8 cellular contexts compared by ENCODE assay signal in the genomic region with DNA sequence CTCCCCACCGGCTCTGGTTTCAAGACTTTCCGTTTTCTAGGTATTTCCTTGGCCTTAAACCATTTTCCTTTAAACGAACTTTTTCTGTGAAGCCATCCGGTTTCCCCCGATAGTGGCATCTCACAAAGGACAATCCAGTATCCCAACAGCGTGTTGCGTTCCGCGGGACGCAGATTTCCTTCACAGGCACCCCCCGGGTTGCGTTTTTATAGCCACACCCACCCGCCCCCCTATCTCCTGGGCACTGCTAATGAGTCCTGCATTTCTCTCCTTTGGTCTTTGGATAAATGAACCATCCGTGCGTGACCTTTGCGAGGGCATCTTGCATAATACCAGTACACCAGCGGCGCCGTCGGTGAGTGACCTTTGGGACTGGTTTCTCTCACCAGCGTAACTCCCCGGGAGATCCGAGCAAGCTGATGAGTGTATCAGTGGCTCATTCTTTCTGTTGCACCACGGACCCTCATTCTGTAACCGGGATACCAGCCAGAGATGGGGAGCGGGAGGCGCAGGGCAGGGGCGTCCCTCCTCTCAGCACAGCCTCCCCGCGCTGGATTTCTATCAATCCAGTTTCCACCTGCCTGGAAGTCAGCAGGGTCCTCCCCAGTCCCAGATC. TPM values are rescaled to one million over a fixed set of nuclear protein-coding genes. Genes with fewer than 3 reads are reported as not detected.
DNase-seq lines count a peak whose midpoint lies in the region; ATAC-seq and TF ChIP-seq lines count a peak whose summit lies in the region.

No MANE protein-coding gene starts in this region.

- H3K4me1 ChIP-seq in right cardiac atrium (ENCODE audit: control insufficient read depth, insufficient read depth, low read length) (peaks cover 2% of the 10 kb centered on the region), sigmoid colon (peaks cover 0 to 21% (median 16%) of the 10 kb centered on the region in 4 donors)

- TF ChIP-seq EP300 in sigmoid colon (IDR thresholded peaks at IDR 0.05) = no peak

- H3K27me3 ChIP-seq in right cardiac atrium (ENCODE audit: control insufficient read depth, insufficient read depth) = no peaks in the 10 kb centered on the region
- H3K27me3 ChIP-seq in sigmoid colon = no peaks in the 10 kb centered on the region

- no peaks in the 10 kb centered on the region for H3K36me3 ChIP-seq in sigmoid colon

- H3K27ac Mint-ChIP-seq in activated naive CD8-positive, alpha-beta T cell treated with anti-CD3 and anti-CD28 coated beads for 36 hours = peak overlapping the region; percentile 98

- peak overlapping the region; percentile 54 for H3K27ac ChIP-seq in right cardiac atrium (ENCODE audit: low read length)
- H3K27ac ChIP-seq in sigmoid colon = peak overlapping the region; percentile 85 to 90 (median 89)

- ATAC-seq in GM21529 (IDR thresholded peaks at IDR 0.05; ENCODE audit: unreplicated experiment) (peak; percentile 29), right cardiac atrium (peak in 1 of 2 donors; percentile 63)

- H3K9me3 Mint-ChIP-seq in activated naive CD8-positive, alpha-beta T cell treated with anti-CD3 and anti-CD28 coated beads for 36 hours = no peaks in the 10 kb centered on the region

- peaks cover 15% of the 10 kb centered on the region for H3K4me1 Mint-ChIP-seq in activated naive CD8-positive, alpha-beta T cell treated with anti-CD3 and anti-CD28 coated beads for 36 hours

- peak overlapping the region; percentile 94 for H3K4me3 Mint-ChIP-seq in activated naive CD8-positive, alpha-beta T cell treated with anti-CD3 and anti-CD28 coated beads for 36 hours

- no peaks in the 10 kb centered on the region for H3K27me3 Mint-ChIP-seq in activated naive CD8-positive, alpha-beta T cell treated with anti-CD3 and anti-CD28 coated beads for 36 hours

- TF ChIP-seq POLR2A in sigmoid colon (IDR thresholded peaks at IDR 0.05) = no peak

- H3K4me3 ChIP-seq in LNCaP clone FGC (ENCODE audit: low read depth, low read length) = peak overlapping the region; percentile 56
- peak overlapping the region; percentile 39 for H3K4me3 ChIP-seq in right cardiac atrium (ENCODE audit: low read length)
- peak overlapping the region; percentile 45 to 93 (median 68) for H3K4me3 ChIP-seq in sigmoid colon

- peaks cover 10% of the 10 kb centered on the region for H3K36me3 Mint-ChIP-seq in activated naive CD8-positive, alpha-beta T cell treated with anti-CD3 and anti-CD28 coated beads for 36 hours

- H3K9me3 ChIP-seq in right cardiac atrium (ENCODE audit: control insufficient read depth, low read length) (no peaks in the 10 kb centered on the region), sigmoid colon (no peaks in the 10 kb centered on the region)

- intact Hi-C loops in right cardiac atrium (cut with DNase I) = loop anchor here (1.0 to 5.0 kb wide), 4 partner anchors 55 to 63 kb away; no protein-coding TSS in a partner anchor
- intact Hi-C loops in sigmoid colon (cut with DNase I) = loop anchor here (1.0 to 5.0 kb wide), 2 partner anchors 54 to 258 kb away; a partner anchor contains a TSS

- no peak for TF ChIP-seq CTCF in LNCaP clone FGC (IDR thresholded peaks at IDR 0.05; ENCODE audit: control insufficient read depth, extremely low read depth, insufficient read depth)
- TF ChIP-seq CTCF in sigmoid colon (IDR thresholded peaks at IDR 0.05) = no peak

- peak; percentile 89 for DNase-seq in Daoy (ENCODE audit: low read depth)
- DNase-seq in LNCaP clone FGC (ENCODE audit: low read depth) = no peak
- DNase-seq in activated naive CD8-positive, alpha-beta T cell treated with anti-CD3 and anti-CD28 coated beads for 36 hours = peak; percentile 83
- peak in 1 of 3 donors; percentile 82 for DNase-seq in right cardiac atrium
- DNase-seq in sigmoid colon = no peak
- DNase-seq in NCI-H774 (lab: John Stamatoyannopoulos, UW) = no peak
- no peak for DNase-seq in occipital lobe (lab: John Stamatoyannopoulos, UW)

- WGBS in right cardiac atrium = 2% methylated on average over 30 of the region's 30 CpGs
- WGBS in sigmoid colon, 2 donors = 1% methylated on average over 30 of the region's 30 CpGs

RNA-seq across cellular contexts. Expression of a gene that starts 0.6 kb away (rescaled TPM):
- 8.5 and 17.5 TPM in 2 replicates for total RNA-seq in Daoy (2014; rRNA removed; shearing (Covaris generic))
- 10 to 100 TPM; 12.8 to 13.7 TPM for total RNA-seq in activated naive CD8-positive, alpha-beta T cell treated with anti-CD3 and anti-CD28 coated beads for 36 hours
- total RNA-seq in right cardiac atrium = 10 to 100 TPM; 38.1 to 60.6 (median 46.8) TPM
- polyA plus RNA-seq in right cardiac atrium = 71.0 TPM
- 10 to 100 TPM; 14.7 to 33.2 (median 24.0) TPM for total RNA-seq in sigmoid colon
- polyA plus RNA-seq in sigmoid colon = 10 to 100 TPM; 12.5 to 18.0 (median 16.1) TPM
- 8.0 TPM for total RNA-seq in occipital lobe

RNA-seq across cellular contexts. Expression of a gene that starts 27.7 kb away (rescaled TPM):
- total RNA-seq in Daoy (2014; rRNA removed; shearing (Covaris generic)) = 38.7 and 46.4 TPM in 2 replicates
- 10 to 100 TPM; 54.9 to 56.0 TPM for total RNA-seq in activated naive CD8-positive, alpha-beta T cell treated with anti-CD3 and anti-CD28 coated beads for 36 hours
- total RNA-seq in right cardiac atrium (100 to 1,000 TPM; 181 to 265 (median 207) TPM), sigmoid colon (100 to 1,000 TPM; 150 to 207 (median 174) TPM), occipital lobe (12.3 TPM)
- polyA plus RNA-seq in right cardiac atrium (172 TPM), sigmoid colon (100 to 1,000 TPM; 152 to 194 (median 178) TPM)

Comparison
In these comparisons a context has a peak if more than half of its experiments do, and no peak if none do; other contexts are left out.
1. DNase-seq: peak in Daoy (single experiment) and activated naive CD8-positive, alpha-beta T cell treated with anti-CD3 and anti-CD28 coated beads for 36 hours (single experiment); none in LNCaP clone FGC (single experiment), sigmoid colon (single experiment), NCI-H774 (single experiment) and occipital lobe (single experiment).
2. Peak in every context shown above with its lines, with median percentiles within 50 percentile points of each other: H3K4me3 ChIP-seq.